23 cellular contexts compared by ENCODE assay signal in genomic region chr6:143151381-143151780, GRCh38.
DNase-seq lines count a peak whose midpoint lies in the region; ATAC-seq lines count a peak whose summit lies in the region.
"Had no signal": no experiment of that assay in that cellular context is flagged by ENCODE, and none has a peak within 500 bp of the region (broad histone marks: within the 10 kb centered on the region; RNA-seq: fewer than 3 reads in every experiment).

No MANE protein-coding gene starts in this region.

- ATAC-seq in left ventricle myocardium superior, result peak; percentile 40
- no peak for ATAC-seq in Right ventricle myocardium inferior
- ATAC-seq: A549; CD8-positive, alpha-beta T cell had no signal

- DNase-seq in left ventricle myocardium superior (no peak), Right ventricle myocardium inferior (ENCODE audit: missing footprints) (no peak)
- DNase-seq: 8988T; ACHN; AML-193; BE2C; C1 segment of cervical spinal cord; Caco-2; Calu3; CD4-positive, alpha-beta memory T cell; CD4-positive, alpha-beta T cell; CD4-positive, CD25-positive, alpha-beta regulatory T cell; CD8-positive, alpha-beta memory T cell; CD8-positive, alpha-beta T cell; COR-L47; DMS 273 treated with DMSO at 0.1 percent for 48 hours; DMS153; DMS53; DMS79; DMS79 treated with DMSO at 0.1 percent for 48 hours; DND-41; EL had no signal

- intact Hi-C loops in left ventricle myocardium superior (cut with micrococcal nuclease), result no loop called here
- intact Hi-C loops in Right ventricle myocardium inferior (cut with DNase I), result no loop called here
